In the genomic region with DNA sequence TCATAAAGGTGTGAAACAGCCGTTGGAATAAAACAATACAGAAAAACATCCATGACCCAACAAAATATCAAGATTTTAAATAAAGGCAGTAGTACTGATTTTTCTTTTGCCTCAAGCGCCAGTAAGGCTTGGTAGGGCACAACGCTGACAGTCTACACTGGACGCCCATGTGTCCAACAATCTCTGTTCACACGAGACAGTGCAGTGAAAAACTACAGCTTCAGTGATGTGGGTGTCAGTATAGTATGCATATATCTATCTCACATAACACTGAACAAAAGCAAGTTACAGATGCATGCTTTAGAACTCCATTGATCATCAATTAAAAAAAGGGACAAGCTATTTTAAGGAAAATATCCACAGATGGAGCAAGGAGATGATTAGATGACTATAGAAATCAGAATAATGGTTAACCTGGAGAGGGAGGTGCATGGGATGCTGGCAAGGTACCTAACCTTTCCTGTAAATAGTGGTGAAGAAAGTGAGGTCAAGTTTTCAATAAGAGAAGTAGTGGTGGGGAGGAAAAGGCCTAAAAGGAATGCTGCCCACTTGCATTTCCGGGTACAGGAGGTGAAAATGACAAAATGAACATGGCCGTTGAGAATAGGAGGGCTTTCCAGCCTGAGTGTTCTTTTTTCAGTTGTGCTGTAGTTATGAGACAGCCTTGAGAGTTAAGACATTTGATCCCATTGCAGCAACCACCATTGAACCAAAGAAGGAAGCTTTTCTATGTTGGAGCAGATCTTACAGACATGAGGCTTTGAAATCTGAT, we compare ENCODE assay signal across 17 cellular contexts. TPM values are rescaled to one million over a fixed set of nuclear protein-coding genes. Genes with fewer than 3 reads are reported as not detected.
DNase-seq lines count a peak whose midpoint lies in the region; ATAC-seq and TF ChIP-seq lines count a peak whose summit lies in the region.
"Had no signal": no experiment of that assay in that cellular context is flagged by ENCODE, and none has a peak within 500 bp of the region (broad histone marks: within the 10 kb centered on the region; RNA-seq: fewer than 3 reads in every experiment).

No MANE protein-coding gene starts in this region.

- H3K4me3 Mint-ChIP-seq in activated naive CD4-positive, alpha-beta T cell treated with anti-CD3 and anti-CD28 coated beads for 36 hours: no peak overlapping the region
- H3K4me3 Mint-ChIP-seq in WTC11 (no peak overlapping the region), memory B cell (no peak overlapping the region)
- H3K4me3 Mint-ChIP-seq in stimulated activated naive B cell treated with anti-CD40 and anti-IgM and Interleukin-4, amounts not matched to agents 10 μg/mL and 1 μg/mL and 100 μg/mL, for 72 hours: no peak overlapping the region
- H3K4me3 Mint-ChIP-seq: activated B cell treated with CpG ODN at 0.5 μM for 24 hours, nephron progenitor cell had no signal

- H3K27me3 Mint-ChIP-seq in activated naive CD4-positive, alpha-beta T cell treated with anti-CD3 and anti-CD28 coated beads for 36 hours (ENCODE audit: low read depth): no peaks in the 10 kb centered on the region
- H3K27me3 Mint-ChIP-seq in WTC11 (ENCODE audit: low read depth) (no peaks in the 10 kb centered on the region), memory B cell (no peaks in the 10 kb centered on the region)
- H3K27me3 Mint-ChIP-seq in stimulated activated naive B cell treated with anti-CD40 and anti-IgM and Interleukin-4, amounts not matched to agents 10 μg/mL and 1 μg/mL and 100 μg/mL, for 72 hours: no peaks in the 10 kb centered on the region
- H3K27me3 Mint-ChIP-seq: activated B cell treated with CpG ODN at 0.5 μM for 24 hours had no signal

- CTCF ChIA-PET in activated naive CD4-positive, alpha-beta T cell treated with anti-CD3 and anti-CD28 coated beads for 36 hours (lab: Charles Lee): interaction anchor here (0.6 kb wide), 1 partner anchor 660 kb away, joined by 3 read pairs; no protein-coding TSS in a partner anchor
- CTCF ChIA-PET in WTC11 (lab: Charles Lee): no interaction called here

- no peaks in the 10 kb centered on the region for H3K9me3 Mint-ChIP-seq in activated naive CD4-positive, alpha-beta T cell treated with anti-CD3 and anti-CD28 coated beads, Interleukin-2, amount 50 U/mL, for 72 hours
- no peaks in the 10 kb centered on the region for H3K9me3 Mint-ChIP-seq in activated naive CD4-positive, alpha-beta T cell treated with anti-CD3 and anti-CD28 coated beads for 36 hours
- H3K9me3 Mint-ChIP-seq in WTC11 (no peaks in the 10 kb centered on the region), memory B cell (no peaks in the 10 kb centered on the region)
- no peaks in the 10 kb centered on the region for H3K9me3 Mint-ChIP-seq in stimulated activated naive B cell treated with anti-CD40 and anti-IgM and Interleukin-4, amounts not matched to agents 10 μg/mL and 1 μg/mL and 100 μg/mL, for 72 hours
- H3K9me3 Mint-ChIP-seq: activated B cell treated with CpG ODN at 0.5 μM for 24 hours; activated T-helper 2 cell treated with anti-CD3 and anti-CD28 coated beads, Interferon-gamma antibody, Interleukin-2, Interleukin-4, amounts not matched to agents 10 μg/mL and 5 μg/mL and 100 μg/mL, durations not matched to agents 14 hours and 24 hours and 36 hours; nephron progenitor cell had no signal

- DNase-seq in activated naive CD4-positive, alpha-beta T cell treated with anti-CD3 and anti-CD28 coated beads, Interleukin-2, amount 50 U/mL, for 72 hours (ENCODE audit: low spot score in 2 of 2): no peak
- DNase-seq in activated naive CD4-positive, alpha-beta T cell treated with anti-CD3 and anti-CD28 coated beads for 36 hours: no peak
- no peak for DNase-seq in WTC11 (ENCODE audit: low spot score)
- no peak for DNase-seq in memory B cell (ENCODE audit: low spot score in 2 of 2)
- no peak for DNase-seq in stimulated activated naive B cell treated with anti-CD40 and anti-IgM and Interleukin-4, amounts not matched to agents 10 μg/mL and 1 μg/mL and 100 μg/mL, for 72 hours
- DNase-seq in GM10266 (ENCODE audit: extremely low spot score): no peak
- DNase-seq in DMS53 (lab: John Stamatoyannopoulos, UW): no peak
- DNase-seq in activated CD4-positive, CD25-positive, alpha-beta regulatory T cell treated with anti-CD3 and anti-CD28 coated beads, Interleukin-2, amount 50 U/mL, for 72 hours: no peak
- DNase-seq: activated B cell treated with CpG ODN at 0.5 μM for 24 hours, Karpas-422, mammary epithelial cell, NCI-H1694 treated with DMSO at 0.1 percent for 48 hours, nephron progenitor cell, RPMI8226, T-helper 9 cell, uterus had no signal

- H3K27ac Mint-ChIP-seq in activated naive CD4-positive, alpha-beta T cell treated with anti-CD3 and anti-CD28 coated beads, Interleukin-2, amount 50 U/mL, for 72 hours: peak overlapping the region; percentile 28 to 78
- H3K27ac Mint-ChIP-seq in activated naive CD4-positive, alpha-beta T cell treated with anti-CD3 and anti-CD28 coated beads for 36 hours: no peak overlapping the region
- H3K27ac Mint-ChIP-seq in WTC11 (0 out of 2 replicates have a peak overlapping the region, but pooled peaks have one; percentile 12), memory B cell (peak overlapping the region; percentile 59)
- peak overlapping the region; percentile 60 for H3K27ac Mint-ChIP-seq in stimulated activated naive B cell treated with anti-CD40 and anti-IgM and Interleukin-4, amounts not matched to agents 10 μg/mL and 1 μg/mL and 100 μg/mL, for 72 hours
- H3K27ac Mint-ChIP-seq: activated B cell treated with CpG ODN at 0.5 μM for 24 hours; activated T-helper 2 cell treated with anti-CD3 and anti-CD28 coated beads, Interferon-gamma antibody, Interleukin-2, Interleukin-4, amounts not matched to agents 10 μg/mL and 5 μg/mL and 100 μg/mL, durations not matched to agents 14 hours and 24 hours and 36 hours; nephron progenitor cell had no signal

- intact Hi-C loops in activated naive CD4-positive, alpha-beta T cell treated with anti-CD3 and anti-CD28 coated beads for 36 hours (cut with micrococcal nuclease): no loop called here

- no peak for ATAC-seq in activated naive CD4-positive, alpha-beta T cell treated with anti-CD3 and anti-CD28 coated beads, Interleukin-2, amount 50 U/mL, for 72 hours
- no peak for ATAC-seq in WTC11
- ATAC-seq in memory B cell (ENCODE audit: low read depth): no peak
- ATAC-seq in stimulated activated naive B cell treated with anti-CD40 and anti-IgM and Interleukin-4, amounts not matched to agents 10 μg/mL and 1 μg/mL and 100 μg/mL, for 72 hours (replicated peaks): no peak

- peaks cover 14 to 16% of the 10 kb centered on the region in 2 donors for H3K36me3 Mint-ChIP-seq in activated naive CD4-positive, alpha-beta T cell treated with anti-CD3 and anti-CD28 coated beads, Interleukin-2, amount 50 U/mL, for 72 hours
- H3K36me3 Mint-ChIP-seq in activated naive CD4-positive, alpha-beta T cell treated with anti-CD3 and anti-CD28 coated beads for 36 hours (ENCODE audit: low read depth): peaks cover 27% of the 10 kb centered on the region
- peaks cover 45% of the 10 kb centered on the region for H3K36me3 Mint-ChIP-seq in WTC11
- peaks cover 24% of the 10 kb centered on the region for H3K36me3 Mint-ChIP-seq in memory B cell
- H3K36me3 Mint-ChIP-seq in stimulated activated naive B cell treated with anti-CD40 and anti-IgM and Interleukin-4, amounts not matched to agents 10 μg/mL and 1 μg/mL and 100 μg/mL, for 72 hours: peaks cover 23 to 63% of the 10 kb centered on the region in 2 donors

- peaks cover 4% of the 10 kb centered on the region for H3K4me1 Mint-ChIP-seq in activated naive CD4-positive, alpha-beta T cell treated with anti-CD3 and anti-CD28 coated beads for 36 hours (ENCODE audit: low read depth)
- H3K4me1 Mint-ChIP-seq in WTC11 (no peaks in the 10 kb centered on the region), memory B cell (peaks cover 3% of the 10 kb centered on the region)
- peaks cover under 1 to 2% of the 10 kb centered on the region in 2 donors for H3K4me1 Mint-ChIP-seq in stimulated activated naive B cell treated with anti-CD40 and anti-IgM and Interleukin-4, amounts not matched to agents 10 μg/mL and 1 μg/mL and 100 μg/mL, for 72 hours
- H3K4me1 Mint-ChIP-seq: activated B cell treated with CpG ODN at 0.5 μM for 24 hours, nephron progenitor cell had no signal

- POLR2A ChIA-PET in WTC11 (lab: Charles Lee): no interaction called here

- TF ChIP-seq CTCF in WTC11 (IDR thresholded peaks at IDR 0.05) (no peak), GM10266 (IDR thresholded peaks at IDR 0.05; ENCODE audit: control insufficient read depth, insufficient read depth, low read depth, missing control alignments) (no peak)

TF ChIP-seq in WTC11, 78 proteins besides CTCF, POLR2A, EP300 and RAD21:
- TF ChIP-seq, protein P1, sequence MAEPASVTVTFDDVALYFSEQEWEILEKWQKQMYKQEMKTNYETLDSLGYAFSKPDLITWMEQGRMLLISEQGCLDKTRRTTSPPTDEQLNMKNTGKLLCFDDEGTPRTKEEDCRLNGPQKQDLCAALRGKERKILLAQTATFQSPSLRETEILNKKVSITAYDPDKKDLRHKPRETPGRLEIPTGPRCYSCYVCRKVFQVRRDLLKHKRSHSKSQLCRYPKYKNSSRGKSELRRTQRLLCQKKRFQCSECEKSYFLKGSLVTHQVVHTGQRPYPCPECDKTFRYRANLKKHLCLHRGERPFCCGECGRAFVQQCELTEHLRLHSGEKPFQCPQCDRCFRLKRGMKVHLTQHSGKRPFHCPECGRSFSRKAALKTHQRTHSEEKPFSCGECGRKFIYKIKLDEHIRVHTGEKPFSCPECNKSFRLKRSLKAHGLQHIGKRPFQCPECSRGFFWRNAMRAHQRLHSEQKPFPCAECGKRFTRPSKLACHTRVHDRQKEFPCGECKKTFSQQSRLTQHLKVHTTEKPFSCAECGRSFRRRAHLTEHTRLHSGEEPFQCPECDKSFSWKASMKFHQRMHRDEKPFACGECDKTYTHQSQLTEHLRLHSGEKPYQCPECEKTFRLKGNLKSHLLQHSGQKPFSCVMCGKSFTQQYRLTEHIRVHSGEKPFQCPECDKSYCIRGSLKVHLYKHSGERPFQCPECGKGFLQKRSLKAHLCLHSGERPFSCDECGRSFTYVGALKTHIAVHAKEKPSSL (CRISPR knock-in tag; conservative IDR thresholded peaks at IDR 0.05): no peak
- no peak for TF ChIP-seq MXD4 (CRISPR knock-in tag; IDR thresholded peaks at IDR 0.05; ENCODE audit: borderline replicate concordance)

RNA-seq across cellular contexts. Expression of a gene that starts 42.7 kb away (rescaled TPM):
- total RNA-seq in activated naive CD4-positive, alpha-beta T cell treated with anti-CD3 and anti-CD28 coated beads, Interleukin-2, amount 50 U/mL, for 72 hours: 100 to 1,000 TPM; 125 to 138 TPM
- total RNA-seq in activated naive CD4-positive, alpha-beta T cell treated with anti-CD3 and anti-CD28 coated beads for 36 hours: 100 to 1,000 TPM; 106 to 115 TPM
- 387 to 436 TPM (median 432 TPM) in 3 replicates for total RNA-seq in WTC11 (2021)
